In the genomic region with DNA sequence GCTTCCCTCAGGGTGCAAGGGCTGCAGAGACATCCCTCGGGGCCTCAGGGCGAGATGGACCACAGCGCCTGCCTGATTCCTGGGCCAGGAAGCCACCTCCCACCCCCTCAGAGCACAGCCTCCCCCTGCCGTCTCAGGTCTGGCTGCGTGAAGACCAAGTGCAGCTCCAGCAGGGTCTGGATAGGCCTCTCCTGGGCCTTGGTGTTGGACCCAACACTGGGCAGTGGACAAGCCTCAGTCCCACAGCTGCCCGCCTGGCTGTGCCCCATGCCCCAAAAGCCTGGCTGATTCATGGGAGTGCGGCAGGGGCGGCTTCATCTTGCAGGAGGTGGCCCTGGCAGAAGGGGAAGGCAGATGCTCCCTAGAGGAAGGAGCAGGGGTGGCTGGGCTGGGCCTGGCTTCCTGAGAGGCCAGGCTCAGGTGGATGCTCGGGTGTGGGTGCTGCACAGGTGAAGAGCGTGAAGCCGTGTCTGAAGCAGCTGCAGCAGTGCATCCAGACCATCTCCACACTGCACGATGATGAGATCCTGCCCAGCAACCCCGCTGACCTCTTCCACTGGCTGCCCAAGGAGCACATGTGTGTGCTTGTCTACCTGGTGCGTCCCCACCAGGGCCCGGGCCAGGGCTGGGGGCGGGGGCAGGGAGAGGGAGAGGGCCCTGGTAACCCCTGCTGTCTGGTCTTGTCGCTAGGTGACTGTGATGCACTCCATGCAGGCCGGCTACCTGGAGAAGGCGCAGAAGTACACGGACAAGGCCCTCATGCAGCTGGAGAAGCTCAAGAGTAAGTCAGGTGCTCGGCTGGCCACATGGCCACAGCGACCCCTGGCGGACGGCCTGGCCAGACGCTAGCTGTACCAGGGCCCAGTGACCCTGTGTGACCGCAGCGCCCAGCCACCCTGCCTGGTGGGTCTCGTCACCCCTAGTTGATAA, we compare ENCODE assay signal across 1 cellular context.
TF ChIP-seq lines count a peak whose summit lies in the region.

No MANE protein-coding gene starts in this region.

TF ChIP-seq in HepG2, 621 proteins besides CTCF, POLR2A, EP300 and RAD21 (continued from another document and continues in another):
- TF ChIP-seq, protein P1, sequence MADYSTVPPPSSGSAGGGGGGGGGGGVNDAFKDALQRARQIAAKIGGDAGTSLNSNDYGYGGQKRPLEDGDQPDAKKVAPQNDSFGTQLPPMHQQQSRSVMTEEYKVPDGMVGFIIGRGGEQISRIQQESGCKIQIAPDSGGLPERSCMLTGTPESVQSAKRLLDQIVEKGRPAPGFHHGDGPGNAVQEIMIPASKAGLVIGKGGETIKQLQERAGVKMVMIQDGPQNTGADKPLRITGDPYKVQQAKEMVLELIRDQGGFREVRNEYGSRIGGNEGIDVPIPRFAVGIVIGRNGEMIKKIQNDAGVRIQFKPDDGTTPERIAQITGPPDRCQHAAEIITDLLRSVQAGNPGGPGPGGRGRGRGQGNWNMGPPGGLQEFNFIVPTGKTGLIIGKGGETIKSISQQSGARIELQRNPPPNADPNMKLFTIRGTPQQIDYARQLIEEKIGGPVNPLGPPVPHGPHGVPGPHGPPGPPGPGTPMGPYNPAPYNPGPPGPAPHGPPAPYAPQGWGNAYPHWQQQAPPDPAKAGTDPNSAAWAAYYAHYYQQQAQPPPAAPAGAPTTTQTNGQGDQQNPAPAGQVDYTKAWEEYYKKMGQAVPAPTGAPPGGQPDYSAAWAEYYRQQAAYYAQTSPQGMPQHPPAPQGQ (CRISPR knock-in tag; IDR thresholded peaks at IDR 0.05; ENCODE audit: borderline replicate concordance) = no peak
- TF ChIP-seq SP2 (CRISPR knock-in tag; IDR thresholded peaks at IDR 0.05) (peak; percentile 48; the same call in 1 of the 2 replicates), PTBP1 (IDR thresholded peaks at IDR 0.05; ENCODE audit: low read depth, low read length, poor library complexity, severe bottlenecking) (peak; percentile 56), STAG1 (CRISPR knock-in tag; IDR thresholded peaks at IDR 0.05) (peak; percentile 84), TARDBP (CRISPR knock-in tag; IDR thresholded peaks at IDR 0.05) (0 out of 2 replicates have a peak, but pooled peaks have one; percentile 43), ARHGAP35 (CRISPR knock-in tag; IDR thresholded peaks at IDR 0.05; ENCODE audit: borderline replicate concordance) (no peak), RXRB (CRISPR knock-in tag; IDR thresholded peaks at IDR 0.05; ENCODE audit: borderline replicate concordance) (0 out of 2 replicates have a peak, but pooled peaks have one; percentile 27), DNMT1 (CRISPR knock-in tag; IDR thresholded peaks at IDR 0.05) (0 out of 2 replicates have a peak, but pooled peaks have one; percentile 77), NCOR1 (IDR thresholded peaks at IDR 0.05; ENCODE audit: borderline replicate concordance, low read length) (no peak)
- TF ChIP-seq, protein P2, sequence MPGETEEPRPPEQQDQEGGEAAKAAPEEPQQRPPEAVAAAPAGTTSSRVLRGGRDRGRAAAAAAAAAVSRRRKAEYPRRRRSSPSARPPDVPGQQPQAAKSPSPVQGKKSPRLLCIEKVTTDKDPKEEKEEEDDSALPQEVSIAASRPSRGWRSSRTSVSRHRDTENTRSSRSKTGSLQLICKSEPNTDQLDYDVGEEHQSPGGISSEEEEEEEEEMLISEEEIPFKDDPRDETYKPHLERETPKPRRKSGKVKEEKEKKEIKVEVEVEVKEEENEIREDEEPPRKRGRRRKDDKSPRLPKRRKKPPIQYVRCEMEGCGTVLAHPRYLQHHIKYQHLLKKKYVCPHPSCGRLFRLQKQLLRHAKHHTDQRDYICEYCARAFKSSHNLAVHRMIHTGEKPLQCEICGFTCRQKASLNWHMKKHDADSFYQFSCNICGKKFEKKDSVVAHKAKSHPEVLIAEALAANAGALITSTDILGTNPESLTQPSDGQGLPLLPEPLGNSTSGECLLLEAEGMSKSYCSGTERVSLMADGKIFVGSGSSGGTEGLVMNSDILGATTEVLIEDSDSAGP (CRISPR knock-in tag; IDR thresholded peaks at IDR 0.05; ENCODE audit: borderline replicate concordance) = peak; percentile 56; the same call in 1 of the 2 replicates
- TF ChIP-seq, protein P3, sequence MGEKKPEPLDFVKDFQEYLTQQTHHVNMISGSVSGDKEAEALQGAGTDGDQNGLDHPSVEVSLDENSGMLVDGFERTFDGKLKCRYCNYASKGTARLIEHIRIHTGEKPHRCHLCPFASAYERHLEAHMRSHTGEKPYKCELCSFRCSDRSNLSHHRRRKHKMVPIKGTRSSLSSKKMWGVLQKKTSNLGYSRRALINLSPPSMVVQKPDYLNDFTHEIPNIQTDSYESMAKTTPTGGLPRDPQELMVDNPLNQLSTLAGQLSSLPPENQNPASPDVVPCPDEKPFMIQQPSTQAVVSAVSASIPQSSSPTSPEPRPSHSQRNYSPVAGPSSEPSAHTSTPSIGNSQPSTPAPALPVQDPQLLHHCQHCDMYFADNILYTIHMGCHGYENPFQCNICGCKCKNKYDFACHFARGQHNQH (CRISPR knock-in tag; IDR thresholded peaks at IDR 0.05) = 0 out of 2 replicates have a peak, but pooled peaks have one; percentile 26
- TF ChIP-seq, protein P4, sequence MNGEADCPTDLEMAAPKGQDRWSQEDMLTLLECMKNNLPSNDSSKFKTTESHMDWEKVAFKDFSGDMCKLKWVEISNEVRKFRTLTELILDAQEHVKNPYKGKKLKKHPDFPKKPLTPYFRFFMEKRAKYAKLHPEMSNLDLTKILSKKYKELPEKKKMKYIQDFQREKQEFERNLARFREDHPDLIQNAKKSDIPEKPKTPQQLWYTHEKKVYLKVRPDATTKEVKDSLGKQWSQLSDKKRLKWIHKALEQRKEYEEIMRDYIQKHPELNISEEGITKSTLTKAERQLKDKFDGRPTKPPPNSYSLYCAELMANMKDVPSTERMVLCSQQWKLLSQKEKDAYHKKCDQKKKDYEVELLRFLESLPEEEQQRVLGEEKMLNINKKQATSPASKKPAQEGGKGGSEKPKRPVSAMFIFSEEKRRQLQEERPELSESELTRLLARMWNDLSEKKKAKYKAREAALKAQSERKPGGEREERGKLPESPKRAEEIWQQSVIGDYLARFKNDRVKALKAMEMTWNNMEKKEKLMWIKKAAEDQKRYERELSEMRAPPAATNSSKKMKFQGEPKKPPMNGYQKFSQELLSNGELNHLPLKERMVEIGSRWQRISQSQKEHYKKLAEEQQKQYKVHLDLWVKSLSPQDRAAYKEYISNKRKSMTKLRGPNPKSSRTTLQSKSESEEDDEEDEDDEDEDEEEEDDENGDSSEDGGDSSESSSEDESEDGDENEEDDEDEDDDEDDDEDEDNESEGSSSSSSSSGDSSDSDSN (CRISPR knock-in tag; IDR thresholded peaks at IDR 0.05) = 0 out of 2 replicates have a peak, but pooled peaks have one; percentile 24
- TF ChIP-seq, protein P5, sequence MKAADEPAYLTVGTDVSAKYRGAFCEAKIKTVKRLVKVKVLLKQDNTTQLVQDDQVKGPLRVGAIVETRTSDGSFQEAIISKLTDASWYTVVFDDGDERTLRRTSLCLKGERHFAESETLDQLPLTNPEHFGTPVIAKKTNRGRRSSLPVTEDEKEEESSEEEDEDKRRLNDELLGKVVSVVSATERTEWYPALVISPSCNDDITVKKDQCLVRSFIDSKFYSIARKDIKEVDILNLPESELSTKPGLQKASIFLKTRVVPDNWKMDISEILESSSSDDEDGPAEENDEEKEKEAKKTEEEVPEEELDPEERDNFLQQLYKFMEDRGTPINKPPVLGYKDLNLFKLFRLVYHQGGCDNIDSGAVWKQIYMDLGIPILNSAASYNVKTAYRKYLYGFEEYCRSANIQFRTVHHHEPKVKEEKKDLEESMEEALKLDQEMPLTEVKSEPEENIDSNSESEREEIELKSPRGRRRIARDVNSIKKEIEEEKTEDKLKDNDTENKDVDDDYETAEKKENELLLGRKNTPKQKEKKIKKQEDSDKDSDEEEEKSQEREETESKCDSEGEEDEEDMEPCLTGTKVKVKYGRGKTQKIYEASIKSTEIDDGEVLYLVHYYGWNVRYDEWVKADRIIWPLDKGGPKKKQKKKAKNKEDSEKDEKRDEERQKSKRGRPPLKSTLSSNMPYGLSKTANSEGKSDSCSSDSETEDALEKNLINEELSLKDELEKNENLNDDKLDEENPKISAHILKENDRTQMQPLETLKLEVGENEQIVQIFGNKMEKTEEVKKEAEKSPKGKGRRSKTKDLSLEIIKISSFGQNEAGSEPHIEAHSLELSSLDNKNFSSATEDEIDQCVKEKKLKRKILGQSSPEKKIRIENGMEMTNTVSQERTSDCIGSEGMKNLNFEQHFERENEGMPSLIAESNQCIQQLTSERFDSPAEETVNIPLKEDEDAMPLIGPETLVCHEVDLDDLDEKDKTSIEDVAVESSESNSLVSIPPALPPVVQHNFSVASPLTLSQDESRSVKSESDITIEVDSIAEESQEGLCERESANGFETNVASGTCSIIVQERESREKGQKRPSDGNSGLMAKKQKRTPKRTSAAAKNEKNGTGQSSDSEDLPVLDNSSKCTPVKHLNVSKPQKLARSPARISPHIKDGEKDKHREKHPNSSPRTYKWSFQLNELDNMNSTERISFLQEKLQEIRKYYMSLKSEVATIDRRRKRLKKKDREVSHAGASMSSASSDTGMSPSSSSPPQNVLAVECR (CRISPR knock-in tag; IDR thresholded peaks at IDR 0.05; ENCODE audit: borderline replicate concordance) = peak; percentile 48; the same call in 1 of the 2 replicates
- TF ChIP-seq, protein P6, sequence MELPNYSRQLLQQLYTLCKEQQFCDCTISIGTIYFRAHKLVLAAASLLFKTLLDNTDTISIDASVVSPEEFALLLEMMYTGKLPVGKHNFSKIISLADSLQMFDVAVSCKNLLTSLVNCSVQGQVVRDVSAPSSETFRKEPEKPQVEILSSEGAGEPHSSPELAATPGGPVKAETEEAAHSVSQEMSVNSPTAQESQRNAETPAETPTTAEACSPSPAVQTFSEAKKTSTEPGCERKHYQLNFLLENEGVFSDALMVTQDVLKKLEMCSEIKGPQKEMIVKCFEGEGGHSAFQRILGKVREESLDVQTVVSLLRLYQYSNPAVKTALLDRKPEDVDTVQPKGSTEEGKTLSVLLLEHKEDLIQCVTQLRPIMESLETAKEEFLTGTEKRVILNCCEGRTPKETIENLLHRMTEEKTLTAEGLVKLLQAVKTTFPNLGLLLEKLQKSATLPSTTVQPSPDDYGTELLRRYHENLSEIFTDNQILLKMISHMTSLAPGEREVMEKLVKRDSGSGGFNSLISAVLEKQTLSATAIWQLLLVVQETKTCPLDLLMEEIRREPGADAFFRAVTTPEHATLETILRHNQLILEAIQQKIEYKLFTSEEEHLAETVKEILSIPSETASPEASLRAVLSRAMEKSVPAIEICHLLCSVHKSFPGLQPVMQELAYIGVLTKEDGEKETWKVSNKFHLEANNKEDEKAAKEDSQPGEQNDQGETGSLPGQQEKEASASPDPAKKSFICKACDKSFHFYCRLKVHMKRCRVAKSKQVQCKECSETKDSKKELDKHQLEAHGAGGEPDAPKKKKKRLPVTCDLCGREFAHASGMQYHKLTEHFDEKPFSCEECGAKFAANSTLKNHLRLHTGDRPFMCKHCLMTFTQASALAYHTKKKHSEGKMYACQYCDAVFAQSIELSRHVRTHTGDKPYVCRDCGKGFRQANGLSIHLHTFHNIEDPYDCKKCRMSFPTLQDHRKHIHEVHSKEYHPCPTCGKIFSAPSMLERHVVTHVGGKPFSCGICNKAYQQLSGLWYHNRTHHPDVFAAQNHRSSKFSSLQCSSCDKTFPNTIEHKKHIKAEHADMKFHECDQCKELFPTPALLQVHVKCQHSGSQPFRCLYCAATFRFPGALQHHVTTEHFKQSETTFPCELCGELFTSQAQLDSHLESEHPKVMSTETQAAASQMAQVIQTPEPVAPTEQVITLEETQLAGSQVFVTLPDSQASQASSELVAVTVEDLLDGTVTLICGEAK (IDR thresholded peaks at IDR 0.05) = no peak
- TF ChIP-seq, protein P6 (CRISPR knock-in tag; IDR thresholded peaks at IDR 0.05) = no peak
- TF ChIP-seq, protein P7, sequence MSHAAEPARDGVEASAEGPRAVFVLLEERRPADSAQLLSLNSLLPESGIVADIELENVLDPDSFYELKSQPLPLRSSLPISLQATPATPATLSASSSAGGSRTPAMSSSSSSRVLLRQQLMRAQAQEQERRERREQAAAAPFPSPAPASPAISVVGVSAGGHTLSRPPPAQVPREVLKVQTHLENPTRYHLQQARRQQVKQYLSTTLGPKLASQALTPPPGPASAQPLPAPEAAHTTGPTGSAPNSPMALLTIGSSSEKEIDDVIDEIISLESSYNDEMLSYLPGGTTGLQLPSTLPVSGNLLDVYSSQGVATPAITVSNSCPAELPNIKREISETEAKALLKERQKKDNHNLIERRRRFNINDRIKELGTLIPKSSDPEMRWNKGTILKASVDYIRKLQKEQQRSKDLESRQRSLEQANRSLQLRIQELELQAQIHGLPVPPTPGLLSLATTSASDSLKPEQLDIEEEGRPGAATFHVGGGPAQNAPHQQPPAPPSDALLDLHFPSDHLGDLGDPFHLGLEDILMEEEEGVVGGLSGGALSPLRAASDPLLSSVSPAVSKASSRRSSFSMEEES (CRISPR knock-in tag; IDR thresholded peaks at IDR 0.05) = peak; percentile 36; the same call in 1 of the 2 replicates
